ENCODE assay signal across 16 cellular contexts in genomic region chr6:25251426-25251825, GRCh38.
"Had no signal": no experiment of that assay in that cellular context is flagged by ENCODE, and none has a peak within 500 bp of the region (broad histone marks: within the 10 kb centered on the region; RNA-seq: fewer than 3 reads in every experiment).

No MANE protein-coding gene starts in this region.

- H3K4me1 ChIP-seq: ascending aorta, breast epithelium, gastrocnemius medialis, heart left ventricle, upper lobe of left lung had no signal

- H3K27me3 Mint-ChIP-seq: progenitor cell of endocrine pancreas had no signal

- H3K27ac ChIP-seq: ascending aorta, breast epithelium, coronary artery, gastrocnemius medialis, heart left ventricle, upper lobe of left lung had no signal

- DNase-seq: activated B cell treated with CpG ODN at 0.5 μM for 24 hours; activated T-cell treated with anti-CD3 and anti-CD28 coated beads, Interleukin-2, amount 50 U/mL, for 1 hour; erythroblast; gastrocnemius medialis; heart left ventricle; kidney; upper lobe of left lung had no signal

- H3K4me3 Mint-ChIP-seq: activated B cell treated with CpG ODN at 0.5 μM for 24 hours; activated CD8-positive, alpha-beta T cell treated with anti-CD3 and anti-CD28 coated beads for 36 hours; neural crest cell; stimulated activated naive CD8-positive, alpha-beta T cell treated with anti-CD3 and anti-CD28 coated beads, Interleukin-15, Interleukin-2, amounts not matched to agents 100 ng/mL and 50 ng/mL, for 24 hours; T-helper 2 cell treated with Interferon-gamma antibody and Interleukin-4, amounts not matched to agents 5 μg/mL and 100 μg/mL, for 36 hours had no signal

- H3K9me3 Mint-ChIP-seq: activated B cell treated with CpG ODN at 0.5 μM for 24 hours; activated CD8-positive, alpha-beta T cell treated with anti-CD3 and anti-CD28 coated beads for 36 hours; neural crest cell; stimulated activated naive CD8-positive, alpha-beta T cell treated with anti-CD3 and anti-CD28 coated beads, Interleukin-15, Interleukin-2, amounts not matched to agents 100 ng/mL and 50 ng/mL, for 24 hours; T-helper 2 cell treated with Interferon-gamma antibody and Interleukin-4, amounts not matched to agents 5 μg/mL and 100 μg/mL, for 36 hours had no signal

- H3K27ac Mint-ChIP-seq: activated B cell treated with CpG ODN at 0.5 μM for 24 hours; activated CD8-positive, alpha-beta T cell treated with anti-CD3 and anti-CD28 coated beads for 36 hours; progenitor cell of endocrine pancreas; stimulated activated naive CD8-positive, alpha-beta T cell treated with anti-CD3 and anti-CD28 coated beads, Interleukin-15, Interleukin-2, amounts not matched to agents 100 ng/mL and 50 ng/mL, for 24 hours; T-helper 2 cell treated with Interferon-gamma antibody and Interleukin-4, amounts not matched to agents 5 μg/mL and 100 μg/mL, for 36 hours had no signal

- H3K27me3 ChIP-seq: ascending aorta, breast epithelium, gastrocnemius medialis, heart left ventricle, upper lobe of left lung had no signal

- FAIRE-seq: kidney had no signal

- H3K4me3 ChIP-seq: ascending aorta, breast epithelium, coronary artery, gastrocnemius medialis, heart left ventricle, upper lobe of left lung had no signal

- H3K36me3 ChIP-seq: ascending aorta, breast epithelium, gastrocnemius medialis, heart left ventricle, upper lobe of left lung had no signal

- ATAC-seq: gastrocnemius medialis, heart left ventricle, left lobe of liver had no signal

- H3K4me1 Mint-ChIP-seq: activated B cell treated with CpG ODN at 0.5 μM for 24 hours, neural crest cell had no signal

- H3K9me3 ChIP-seq: ascending aorta, breast epithelium, gastrocnemius medialis, heart left ventricle, upper lobe of left lung had no signal
